In the genomic region with DNA sequence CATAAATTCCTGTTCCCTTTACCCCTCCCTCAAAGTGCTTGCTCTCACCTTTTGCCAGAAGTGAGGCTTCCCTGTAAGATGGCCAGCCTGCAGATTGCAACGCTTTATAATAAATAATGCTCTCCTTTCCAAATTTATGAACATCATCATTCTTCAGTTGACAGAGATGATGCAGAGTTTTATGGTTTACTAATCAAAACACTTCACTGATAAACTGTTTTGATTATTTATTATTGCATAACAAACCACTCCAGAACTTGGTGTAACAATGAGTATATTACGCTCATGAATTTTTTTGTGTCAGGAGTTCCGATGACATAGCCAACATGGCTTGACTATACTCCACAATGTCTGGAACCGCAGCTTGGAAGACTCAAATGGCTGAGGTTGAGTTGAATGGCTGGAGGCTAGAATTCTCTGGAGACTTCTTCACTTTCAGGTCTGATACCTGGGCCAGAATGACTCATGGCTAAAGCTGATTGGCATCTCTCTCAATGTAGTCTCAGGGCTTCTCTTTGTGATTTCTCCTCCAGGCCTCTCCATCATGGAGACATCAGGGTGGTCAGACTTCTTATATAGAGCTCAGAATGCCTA, we compare ENCODE assay signal across 19 cellular contexts. TPM values are rescaled to one million over a fixed set of nuclear protein-coding genes. Genes with fewer than 3 reads are reported as not detected.
DNase-seq lines count a peak whose midpoint lies in the region; ATAC-seq and TF ChIP-seq lines count a peak whose summit lies in the region.
"Had no signal": no experiment of that assay in that cellular context is flagged by ENCODE, and none has a peak within 500 bp of the region (broad histone marks: within the 10 kb centered on the region; RNA-seq: fewer than 3 reads in every experiment).

No MANE protein-coding gene starts in this region.

- H3K4ac ChIP-seq in mesendoderm (ENCODE audit: low read depth, low read length) = no peak overlapping the region

- no peak overlapping the region for H4K5ac ChIP-seq in mesendoderm (ENCODE audit: low read length)

- no peak overlapping the region for H3K23ac ChIP-seq in mesendoderm (ENCODE audit: low read length)

- H3K18ac ChIP-seq in mesendoderm (ENCODE audit: low read length) = no peak overlapping the region

- no peak overlapping the region for H2AK5ac ChIP-seq in mesendoderm (ENCODE audit: low read length)

- H3K4me3 Mint-ChIP-seq in activated naive CD8-positive, alpha-beta T cell treated with anti-CD3 and anti-CD28 coated beads, Interleukin-2, amount 50 U/mL, for 24 hours = no peak overlapping the region
- H3K4me3 Mint-ChIP-seq in activated naive CD8-positive, alpha-beta T cell treated with anti-CD3 and anti-CD28 coated beads for 36 hours = no peak overlapping the region
- H3K4me3 Mint-ChIP-seq in chondrocyte (ENCODE audit: unreplicated experiment) = no peak overlapping the region
- H3K4me3 Mint-ChIP-seq: activated T-cell treated with anti-CD3 and anti-CD28 coated beads, Interleukin-2, amount 50 U/mL, for 72 hours had no signal

- no peaks in the 10 kb centered on the region for H3K79me1 ChIP-seq in mesendoderm (ENCODE audit: low read length)

- no peaks in the 10 kb centered on the region for H3K36me3 Mint-ChIP-seq in activated naive CD8-positive, alpha-beta T cell treated with anti-CD3 and anti-CD28 coated beads, Interleukin-2, amount 50 U/mL, for 24 hours (ENCODE audit: low read depth)
- no peaks in the 10 kb centered on the region for H3K36me3 Mint-ChIP-seq in activated naive CD8-positive, alpha-beta T cell treated with anti-CD3 and anti-CD28 coated beads for 36 hours
- H3K36me3 Mint-ChIP-seq in chondrocyte (ENCODE audit: low read depth) = no peaks in the 10 kb centered on the region

- H3K56ac ChIP-seq in mesendoderm (ENCODE audit: low read length) = no peak overlapping the region

- WGBS in mesendoderm (ENCODE audit: extremely low coverage, insufficient coverage, low lambda C conversion rate) = no CpG with 5 or more reads among the region's 4 CpGs
- whole genome bisulfite sequencing in stomach, 5 donors = 90 to 95% (median 93%) methylated on average over 4 of the region's 4 CpGs

- H4K8ac ChIP-seq in mesendoderm (ENCODE audit: low read depth, low read length) = no peak overlapping the region

- H3K36me3 ChIP-seq in mesendoderm (ENCODE audit: control insufficient read depth, insufficient read depth, low read length) (no peaks in the 10 kb centered on the region), stomach (no peaks in the 10 kb centered on the region)
- H3K36me3 ChIP-seq: HAP-1 had no signal

- H3K9ac ChIP-seq in mesendoderm (ENCODE audit: low read length) = no peak overlapping the region

- TF ChIP-seq CTCF in chondrocyte (IDR thresholded peaks at IDR 0.05) = no peak
- TF ChIP-seq CTCF in stomach (IDR thresholded peaks at IDR 0.05) = no peak

- H3K4me2 ChIP-seq in mesendoderm (ENCODE audit: low read length) = no peak overlapping the region

- no peak for ATAC-seq in activated naive CD8-positive, alpha-beta T cell treated with anti-CD3 and anti-CD28 coated beads, Interleukin-2, amount 50 U/mL, for 24 hours

- peak overlapping the region; percentile 5 for H3K27ac Mint-ChIP-seq in activated naive CD8-positive, alpha-beta T cell treated with anti-CD3 and anti-CD28 coated beads, Interleukin-2, amount 50 U/mL, for 24 hours
- no peak overlapping the region for H3K27ac Mint-ChIP-seq in activated naive CD8-positive, alpha-beta T cell treated with anti-CD3 and anti-CD28 coated beads for 36 hours
- peak overlapping the region; percentile 34 for H3K27ac Mint-ChIP-seq in chondrocyte (ENCODE audit: unreplicated experiment)
- H3K27ac Mint-ChIP-seq: activated T-cell treated with anti-CD3 and anti-CD28 coated beads, Interleukin-2, amount 50 U/mL, for 72 hours had no signal

- H3K4me1 Mint-ChIP-seq in activated naive CD8-positive, alpha-beta T cell treated with anti-CD3 and anti-CD28 coated beads, Interleukin-2, amount 50 U/mL, for 24 hours = peaks cover 19% of the 10 kb centered on the region
- H3K4me1 Mint-ChIP-seq in activated naive CD8-positive, alpha-beta T cell treated with anti-CD3 and anti-CD28 coated beads for 36 hours = peaks cover 17% of the 10 kb centered on the region
- H3K4me1 Mint-ChIP-seq in chondrocyte (ENCODE audit: low read depth) = peaks cover 25% of the 10 kb centered on the region

- intact Hi-C loops in stomach (cut with DNase I; ENCODE audit: low total_unique reads) = no loop called here

- H2BK120ac ChIP-seq in mesendoderm (ENCODE audit: low read depth, low read length) = no peak overlapping the region

- no peak for TF ChIP-seq EP300 in stomach (IDR thresholded peaks at IDR 0.05)

- H3K79me2 ChIP-seq in mesendoderm (ENCODE audit: control insufficient read depth, insufficient read depth, low read length) = no peaks in the 10 kb centered on the region

- no peak for DNase-seq in activated naive CD8-positive, alpha-beta T cell treated with anti-CD3 and anti-CD28 coated beads, Interleukin-2, amount 50 U/mL, for 24 hours
- DNase-seq in activated naive CD8-positive, alpha-beta T cell treated with anti-CD3 and anti-CD28 coated beads for 36 hours = no peak
- DNase-seq in chondrocyte (ENCODE audit: low spot score) (no peak), mesendoderm (peak; percentile 26), stomach (no peak), GM03348 (ENCODE audit: low spot score) (no peak), NCI-H187 treated with DMSO at 0.1 percent for 48 hours (lab: John Stamatoyannopoulos, UW) (no peak), D341Med (ENCODE audit: low spot score) (no peak)
- DNase-seq: activated T-cell treated with anti-CD3 and anti-CD28 coated beads, Interleukin-2, amount 50 U/mL, for 72 hours; effector memory CD4-positive, alpha-beta T cell; NCI-H1436; NCI-H345; occipital lobe; stimulated activated CD4-positive, alpha-beta T cell treated with anti-CD3 and anti-CD28 coated beads, Interleukin-4, amount 100 ng/mL, for 24 hours; T-helper 1 cell had no signal

- H3K9me3 ChIP-seq in stomach = no peaks in the 10 kb centered on the region
- H3K9me3 ChIP-seq: HAP-1, mucosa of descending colon, testis had no signal

- H2BK5ac ChIP-seq in mesendoderm (ENCODE audit: low read length) = no peak overlapping the region

- H3K27ac ChIP-seq in mesendoderm (ENCODE audit: low read depth, low read length) (no peak overlapping the region), stomach (no peak overlapping the region)
- H3K27ac ChIP-seq: 22Rv1, testis had no signal

- H3K4me1 ChIP-seq in mesendoderm (ENCODE audit: control insufficient read depth, low read depth, low read length) = peaks cover 8% of the 10 kb centered on the region
- peaks cover 0 to 22% (median 10%) of the 10 kb centered on the region in 4 donors for H3K4me1 ChIP-seq in stomach
- H3K4me1 ChIP-seq: HAP-1, testis had no signal

- no peak overlapping the region for H2BK15ac ChIP-seq in mesendoderm (replicated peaks; ENCODE audit: low read depth)

- H3K27me3 ChIP-seq in mesendoderm (ENCODE audit: insufficient read depth, low read length, poor library complexity) = no peaks in the 10 kb centered on the region
- no peaks in the 10 kb centered on the region for H3K27me3 ChIP-seq in stomach
- H3K27me3 ChIP-seq: testis had no signal

- no peak for TF ChIP-seq POLR2A in stomach (IDR thresholded peaks at IDR 0.05)

- no peak overlapping the region for H3K4me3 ChIP-seq in mesendoderm (ENCODE audit: low read length)
- H3K4me3 ChIP-seq in stomach = no peak overlapping the region
- H3K4me3 ChIP-seq: HAP-1, mucosa of descending colon, testis had no signal

- no peaks in the 10 kb centered on the region for H3K9me3 Mint-ChIP-seq in activated naive CD8-positive, alpha-beta T cell treated with anti-CD3 and anti-CD28 coated beads, Interleukin-2, amount 50 U/mL, for 24 hours
- H3K9me3 Mint-ChIP-seq in activated naive CD8-positive, alpha-beta T cell treated with anti-CD3 and anti-CD28 coated beads for 36 hours = peaks cover 3% of the 10 kb centered on the region
- H3K9me3 Mint-ChIP-seq in chondrocyte (ENCODE audit: low read depth) = no peaks in the 10 kb centered on the region
- H3K9me3 Mint-ChIP-seq: activated T-cell treated with anti-CD3 and anti-CD28 coated beads, Interleukin-2, amount 50 U/mL, for 72 hours had no signal

- H3K27me3 Mint-ChIP-seq in activated naive CD8-positive, alpha-beta T cell treated with anti-CD3 and anti-CD28 coated beads, Interleukin-2, amount 50 U/mL, for 24 hours = no peaks in the 10 kb centered on the region
- H3K27me3 Mint-ChIP-seq in activated naive CD8-positive, alpha-beta T cell treated with anti-CD3 and anti-CD28 coated beads for 36 hours = no peaks in the 10 kb centered on the region
- no peaks in the 10 kb centered on the region for H3K27me3 Mint-ChIP-seq in chondrocyte (ENCODE audit: low read depth)

RNA-seq across cellular contexts. Expression of a gene that starts 27.3 kb away (rescaled TPM):
- 10 to 100 TPM; 64.1 to 65.1 TPM for total RNA-seq in activated naive CD8-positive, alpha-beta T cell treated with anti-CD3 and anti-CD28 coated beads for 36 hours
- 25.7 to 52.2 TPM (median 28.4 TPM) in 3 replicates for total RNA-seq in chondrocyte
- 2.6 TPM for polyA plus RNA-seq in mesendoderm (2013, experiment 1 of 2)
- 2.6 TPM for polyA plus RNA-seq in mesendoderm (2013, experiment 2 of 2)
- 100 to 1,000 TPM in 2 of 5 donors, 10 to 100 TPM in 3; 59.1 to 115 (median 89.3) TPM for total RNA-seq in stomach
- polyA plus RNA-seq in stomach = 10 to 100 TPM; 13.7 to 44.1 (median 27.4) TPM
